ENCODE assay signal across 10 cellular contexts in the genomic region with DNA sequence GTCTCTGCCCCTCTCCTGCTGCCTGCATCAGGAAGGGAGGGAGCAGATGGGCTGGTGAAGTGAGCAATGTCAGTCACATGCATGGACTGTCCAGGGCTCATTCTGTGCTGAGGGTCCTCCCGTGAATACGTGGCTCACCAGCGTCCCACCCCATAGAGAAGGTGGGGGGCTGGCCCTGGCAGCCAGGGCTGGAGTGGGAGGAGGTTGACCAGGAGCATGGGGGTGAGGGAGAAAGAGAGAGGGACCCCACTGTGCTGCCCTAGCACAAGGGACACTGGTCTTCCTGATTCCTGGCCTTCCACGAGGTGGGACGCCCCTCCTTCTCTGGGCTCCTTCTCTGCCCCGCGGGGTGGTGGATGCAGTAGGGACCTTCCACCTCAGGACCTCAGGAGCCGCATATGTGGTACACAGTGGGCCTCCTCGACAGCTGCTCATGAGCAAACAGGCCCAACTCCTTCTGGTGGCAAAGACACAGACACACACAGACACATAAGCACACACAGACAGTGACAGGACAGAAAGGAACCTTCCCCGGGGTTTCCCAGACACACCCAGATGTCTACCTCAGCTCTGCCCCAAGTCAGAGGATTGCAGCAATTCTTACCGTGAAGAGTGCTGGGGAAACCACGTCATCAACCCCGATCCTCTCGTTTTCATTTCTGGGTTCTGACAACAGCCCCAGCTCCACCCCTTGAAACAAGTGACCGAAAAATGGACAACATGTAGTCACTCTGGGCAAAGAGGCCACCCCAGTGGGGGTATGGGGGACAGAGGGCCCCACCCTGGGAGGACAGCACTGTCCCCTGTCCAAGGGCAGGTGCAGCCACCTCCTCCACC. TPM values are rescaled to one million over a fixed set of nuclear protein-coding genes. Genes with fewer than 3 reads are reported as not detected.
DNase-seq lines count a peak whose midpoint lies in the region; ATAC-seq lines count a peak whose summit lies in the region.
"Had no signal": no experiment of that assay in that cellular context is flagged by ENCODE, and none has a peak within 500 bp of the region (broad histone marks: within the 10 kb centered on the region; RNA-seq: fewer than 3 reads in every experiment).

No MANE protein-coding gene starts in this region.

- DNase-seq in T-helper 22 cell (ENCODE audit: low read depth) (peak; percentile 9), fibroblast of gingiva (ENCODE audit: low read depth) (peak; percentile 0), kidney glomerular epithelial cell (lab: John Stamatoyannopoulos, UW) (no peak), SW 1271 (lab: John Stamatoyannopoulos, UW) (no peak), left cardiac atrium (no peak)
- peak; percentile 71 for DNase-seq in stimulated activated naive CD8-positive, alpha-beta T cell treated with anti-CD3 and anti-CD28 coated beads, Interleukin-15, Interleukin-2, amounts not matched to agents 100 U/mL and 50 U/mL, for 24 hours

- intact Hi-C loops in left cardiac atrium (cut with DNase I), result no loop called here

- ATAC-seq in GM18519 (IDR thresholded peaks at IDR 0.05; ENCODE audit: low FRiP score, unreplicated experiment) (peak; percentile 42), HG02970 (IDR thresholded peaks at IDR 0.05; ENCODE audit: low FRiP score, unreplicated experiment) (peak; percentile 69), left cardiac atrium (no peak)
- ATAC-seq in stimulated activated naive CD8-positive, alpha-beta T cell treated with anti-CD3 and anti-CD28 coated beads, Interleukin-15, Interleukin-2, amounts not matched to agents 100 U/mL and 50 U/mL, for 24 hours, result peak; percentile 95

RNA-seq across cellular contexts. Expression of gene APOBEC3A, which starts 3.6 kb away (rescaled TPM):
- total RNA-seq in left cardiac atrium, result 1 to 10 TPM; 1.6 to 2.9 TPM
- total RNA-seq: HT1080, vagina had no signal

RNA-seq across cellular contexts. Expression of gene APOBEC3B, which starts 28.4 kb away (rescaled TPM):
- 1 to 10 TPM; 1.5 to 1.6 TPM for total RNA-seq in left cardiac atrium
- total RNA-seq: vagina had no signal

Comparison
In these comparisons a context has a peak if more than half of its experiments do, and no peak if none do; other contexts are left out.
1. ATAC-seq: peak in GM18519 (single experiment), HG02970 (single experiment) and stimulated activated naive CD8-positive, alpha-beta T cell treated with anti-CD3 and anti-CD28 coated beads, Interleukin-15, Interleukin-2, amounts not matched to agents 100 U/mL and 50 U/mL, for 24 hours (single experiment); none in left cardiac atrium (0 of 2).
2. DNase-seq: peak in T-helper 22 cell (single experiment), fibroblast of gingiva (single experiment) and stimulated activated naive CD8-positive, alpha-beta T cell treated with anti-CD3 and anti-CD28 coated beads, Interleukin-15, Interleukin-2, amounts not matched to agents 100 U/mL and 50 U/mL, for 24 hours (single experiment); none in kidney glomerular epithelial cell (single experiment), SW 1271 (0 of 2) and left cardiac atrium (single experiment).